Comparison of ENCODE assay signal across 1 cellular context in genomic region chr19:34171539-34171876, GRCh38.
A peak's percentile ranks its signal among the peaks of the same experiment; 100 is the strongest.
TF ChIP-seq lines count a peak whose summit lies in the region.

No MANE protein-coding gene starts in this region.

TF ChIP-seq in HEK293, 187 proteins besides CTCF, POLR2A, EP300 and RAD21 (continued from another document):
- no peak for TF ChIP-seq ZNF510 (tag by site-specific recombination; IDR thresholded peaks at IDR 0.05; ENCODE audit: insufficient replicate concordance)
- TF ChIP-seq REPIN1 (tag by site-specific recombination; IDR thresholded peaks at IDR 0.05; ENCODE audit: low read depth), result no peak
- no peak for TF ChIP-seq ZNF624 (tag by site-specific recombination; IDR thresholded peaks at IDR 0.05)
- TF ChIP-seq ZNF548 (tag by site-specific recombination; IDR thresholded peaks at IDR 0.05), result peak; percentile 32; the same call in 1 of the 2 replicates
- no peak for TF ChIP-seq ZNF112 (tag by site-specific recombination; IDR thresholded peaks at IDR 0.05)
- TF ChIP-seq MZF1 (tag by site-specific recombination; IDR thresholded peaks at IDR 0.05; ENCODE audit: borderline replicate concordance), result no peak
- no peak for TF ChIP-seq HOXC10 (CRISPR knock-in tag; IDR thresholded peaks at IDR 0.05)
- no peak for TF ChIP-seq PRDM6 (tag by site-specific recombination; IDR thresholded peaks at IDR 0.05)
- TF ChIP-seq ZBTB1 (tag by site-specific recombination; IDR thresholded peaks at IDR 0.05), result 0 out of 2 replicates have a peak, but pooled peaks have one; percentile 17
- TF ChIP-seq ZNF776 (tag by site-specific recombination; IDR thresholded peaks at IDR 0.05; ENCODE audit: borderline replicate concordance), result no peak
- no peak for TF ChIP-seq ZNF707 (tag by site-specific recombination; IDR thresholded peaks at IDR 0.05)
- no peak for TF ChIP-seq ZNF677 (tag by site-specific recombination; IDR thresholded peaks at IDR 0.05)
- TF ChIP-seq INSM2 (tag by site-specific recombination; IDR thresholded peaks at IDR 0.05), result peak; percentile 43; the same call in 1 of the 2 replicates
- TF ChIP-seq OSR2 (tag by site-specific recombination; IDR thresholded peaks at IDR 0.05), result no peak
- TF ChIP-seq ZBTB48 (tag by site-specific recombination; IDR thresholded peaks at IDR 0.05), result no peak; the same call in 1 of the 2 replicates
- no peak for TF ChIP-seq ZNF580 (tag by site-specific recombination; IDR thresholded peaks at IDR 0.05)
- TF ChIP-seq ZNF146 (tag by site-specific recombination; IDR thresholded peaks at IDR 0.05), result no peak
- no peak for TF ChIP-seq ZBTB26 (tag by site-specific recombination; optimal IDR thresholded peaks at IDR 0.05)
- TF ChIP-seq ZNF223 (tag by site-specific recombination; IDR thresholded peaks at IDR 0.05), result no peak
- no peak for TF ChIP-seq BCL6B (tag by site-specific recombination; IDR thresholded peaks at IDR 0.05)
- TF ChIP-seq ZBTB17 (tag by site-specific recombination; IDR thresholded peaks at IDR 0.05), result no peak
- no peak for TF ChIP-seq KLF8 (tag by site-specific recombination; IDR thresholded peaks at IDR 0.05)
- 0 out of 2 replicates have a peak, but pooled peaks have one; percentile 4 for TF ChIP-seq KLF16 (tag by site-specific recombination; IDR thresholded peaks at IDR 0.05)
- TF ChIP-seq PBX3 (CRISPR knock-in tag; IDR thresholded peaks at IDR 0.05), result no peak
- no peak for TF ChIP-seq ZNF747 (tag by site-specific recombination; IDR thresholded peaks at IDR 0.05)
- TF ChIP-seq ZNF10 (tag by site-specific recombination; IDR thresholded peaks at IDR 0.05), result peak; percentile 77; the same call in 1 of the 2 replicates
- no peak for TF ChIP-seq ZSCAN16 (tag by site-specific recombination; IDR thresholded peaks at IDR 0.05)
- no peak for TF ChIP-seq ZNF843 (tag by site-specific recombination; IDR thresholded peaks at IDR 0.05)
- TF ChIP-seq ZNF701 (tag by site-specific recombination; IDR thresholded peaks at IDR 0.05), result no peak
- no peak for TF ChIP-seq ZFHX2 (tag by site-specific recombination; conservative IDR thresholded peaks at IDR 0.05)
- no peak for TF ChIP-seq SP2 (tag by site-specific recombination; IDR thresholded peaks at IDR 0.05)
